ENCODE assay signal across 37 cellular contexts in genomic region chr17:27443491-27443890, GRCh38.
"Had no signal": no experiment of that assay in that cellular context is flagged by ENCODE, and none has a peak within 500 bp of the region (broad histone marks: within the 10 kb centered on the region; RNA-seq: fewer than 3 reads in every experiment).

No MANE protein-coding gene starts in this region.

- H3K27me3 Mint-ChIP-seq: activated T-helper 17 cell treated with anti-CD3 and anti-CD28 coated beads, Interleukin-2, amount 50 U/mL, for 72 hours had no signal

- H3K27me3 ChIP-seq: adrenal gland, body of pancreas, brain microvascular endothelial cell, cardiac muscle cell had no signal

- FAIRE-seq: astrocyte, bronchial epithelial cell, TTC549 had no signal

- ATAC-seq: activated CD8-positive, alpha-beta T cell treated with anti-CD3 and anti-CD28 coated beads for 36 hours; activated naive CD4-positive, alpha-beta T cell treated with anti-CD3 and anti-CD28 coated beads, Interleukin-2, amount 50 U/mL, for 72 hours; activated T-cell treated with anti-CD3 and anti-CD28 coated beads, Interleukin-2, amount 50 U/mL, for 4 hours; activated T-cell treated with anti-CD3 and anti-CD28 coated beads, Interleukin-2, amount 50 U/mL, for 72 hours; activated T-helper 17 cell treated with anti-CD3 and anti-CD28 coated beads, Interleukin-2, amount 50 U/mL, for 72 hours; body of pancreas had no signal

- H3K4me3 ChIP-seq: adrenal gland, body of pancreas, cardiac muscle cell had no signal

- H3K4me3 Mint-ChIP-seq: activated B cell treated with CpG ODN at 0.5 μM for 24 hours; activated CD4-positive, alpha-beta memory T cell treated with anti-CD3 and anti-CD28 coated beads for 36 hours; activated CD4-positive, alpha-beta T cell treated with anti-CD3 and anti-CD28 coated beads, Interleukin-2, amount 10 ng/mL, durations not matched to agents 24 days and 14 days; activated CD8-positive, alpha-beta T cell treated with anti-CD3 and anti-CD28 coated beads for 36 hours; activated naive CD4-positive, alpha-beta T cell treated with anti-CD3 and anti-CD28 coated beads for 36 hours; activated naive CD8-positive, alpha-beta T cell treated with anti-CD3 and anti-CD28 coated beads for 36 hours; activated T-cell treated with anti-CD3 and anti-CD28 coated beads, Interleukin-2, amount 50 U/mL, for 4 hours; activated T-cell treated with anti-CD3 and anti-CD28 coated beads, Interleukin-2, amount 50 U/mL, for 72 hours; activated T-helper 1 cell treated with anti-CD3 and anti-CD28 coated beads, Interleukin-12 subunit alpha, Interleukin-12 subunit beta, Interleukin-2, Interleukin-4 antibody, amounts not matched to agents 30 ng/mL and 10 ng/mL and 1 ng/mL, durations not matched to agents 14 hours and 24 hours and 36 hours; activated T-helper 17 cell treated with anti-CD3 and anti-CD28 coated beads, Interleukin-2, amount 50 U/mL, for 72 hours; central memory CD8-positive, alpha-beta T cell; T-helper 1 cell treated with Interleukin-12 subunit alpha and Interleukin-12 subunit beta and Interleukin-4 antibody, amounts not matched to agents 30 μg/mL and 1 μg/mL, for 36 hours; T-helper 2 cell treated with Interferon-gamma antibody and Interleukin-4, amounts not matched to agents 5 μg/mL and 100 μg/mL, for 36 hours had no signal

- H3K36me3 ChIP-seq: adrenal gland, brain microvascular endothelial cell, cardiac muscle cell had no signal

- H3K4me1 ChIP-seq: body of pancreas had no signal

- H3K27ac ChIP-seq: adrenal gland, body of pancreas, brain microvascular endothelial cell, cardiac muscle cell, VCaP had no signal

- H3K4me1 Mint-ChIP-seq: activated B cell treated with CpG ODN at 0.5 μM for 24 hours; activated naive CD8-positive, alpha-beta T cell treated with anti-CD3 and anti-CD28 coated beads for 36 hours; activated T-helper 17 cell treated with anti-CD3 and anti-CD28 coated beads, Interleukin-2, amount 50 U/mL, for 72 hours; central memory CD8-positive, alpha-beta T cell had no signal

- H3K36me3 Mint-ChIP-seq: activated CD4-positive, alpha-beta memory T cell treated with anti-CD3 and anti-CD28 coated beads for 36 hours; activated naive CD4-positive, alpha-beta T cell treated with anti-CD3 and anti-CD28 coated beads, Interleukin-2, amount 50 U/mL, for 72 hours; activated naive CD8-positive, alpha-beta T cell treated with anti-CD3 and anti-CD28 coated beads for 36 hours had no signal

- H3K27ac Mint-ChIP-seq: activated B cell treated with CpG ODN at 0.5 μM for 24 hours; activated CD4-positive, alpha-beta memory T cell treated with anti-CD3 and anti-CD28 coated beads for 36 hours; activated CD4-positive, alpha-beta T cell treated with anti-CD3 and anti-CD28 coated beads, Interleukin-2, amount 10 ng/mL, durations not matched to agents 24 days and 14 days; activated CD8-positive, alpha-beta T cell treated with anti-CD3 and anti-CD28 coated beads for 36 hours; activated naive CD4-positive, alpha-beta T cell treated with anti-CD3 and anti-CD28 coated beads for 36 hours; activated naive CD4-positive, alpha-beta T cell treated with anti-CD3 and anti-CD28 coated beads, Interleukin-2, amount 50 U/mL, for 72 hours; activated naive CD8-positive, alpha-beta T cell treated with anti-CD3 and anti-CD28 coated beads for 36 hours; activated T-cell treated with anti-CD3 and anti-CD28 coated beads, Interleukin-2, amount 50 U/mL, for 72 hours; activated T-helper 1 cell treated with anti-CD3 and anti-CD28 coated beads, Interleukin-12 subunit alpha, Interleukin-12 subunit beta, Interleukin-2, Interleukin-4 antibody, amounts not matched to agents 30 ng/mL and 10 ng/mL and 1 ng/mL, durations not matched to agents 14 hours and 24 hours and 36 hours; activated T-helper 17 cell treated with anti-CD3 and anti-CD28 coated beads, Interleukin-2, amount 50 U/mL, for 72 hours; T-helper 1 cell treated with Interleukin-12 subunit alpha and Interleukin-12 subunit beta and Interleukin-4 antibody, amounts not matched to agents 30 μg/mL and 1 μg/mL, for 36 hours; T-helper 2 cell treated with Interferon-gamma antibody and Interleukin-4, amounts not matched to agents 5 μg/mL and 100 μg/mL, for 36 hours had no signal

- DNase-seq: activated B cell treated with CpG ODN at 0.5 μM for 24 hours; activated CD4-positive, alpha-beta memory T cell treated with anti-CD3 and anti-CD28 coated beads for 36 hours; activated CD4-positive, alpha-beta T cell treated with anti-CD3 and anti-CD28 coated beads for 4 hours; activated CD4-positive, alpha-beta T cell treated with anti-CD3 and anti-CD28 coated beads, Interleukin-2, amount 10 ng/mL, durations not matched to agents 24 days and 14 days; activated CD4-positive, alpha-beta T cell treated with anti-CD3 and anti-CD28 coated beads, Interleukin-2, amount 50 U/mL, for 1 hour; activated CD4-positive, alpha-beta T cell treated with anti-CD3 and anti-CD28 coated beads, Interleukin-2, amount 50 U/mL, for 4 hours; activated CD4-positive, CD25-positive, alpha-beta regulatory T cell treated with anti-CD3 and anti-CD28 coated beads, Interleukin-2, amount 50 U/mL, for 72 hours; activated CD8-positive, alpha-beta memory T cell treated with anti-CD3 and anti-CD28 coated beads, Interleukin-2, amount 50 U/mL, for 4 hours; activated CD8-positive, alpha-beta T cell treated with anti-CD3 and anti-CD28 coated beads for 36 hours; activated effector memory CD4-positive, alpha-beta T cell treated with anti-CD3 and anti-CD28 coated beads, Interleukin-2, amount 50 U/mL, for 16 hours; activated gamma-delta T cell treated with Interleukin-2 at 50 U/mL for 16 hours; activated naive CD4-positive, alpha-beta T cell; activated naive CD4-positive, alpha-beta T cell treated with anti-CD3 and anti-CD28 coated beads for 36 hours; activated naive CD4-positive, alpha-beta T cell treated with anti-CD3 and anti-CD28 coated beads, Interleukin-2, amount 50 U/mL, for 16 hours; activated naive CD8-positive, alpha-beta T cell treated with anti-CD3 and anti-CD28 coated beads for 36 hours; activated T-cell treated with anti-CD3 and anti-CD28 coated beads for 4 hours; activated T-cell treated with anti-CD3 and anti-CD28 coated beads, Interleukin-2, amount 50 U/mL, for 1 hour; activated T-cell treated with anti-CD3 and anti-CD28 coated beads, Interleukin-2, amount 50 U/mL, for 4 hours; activated T-cell treated with anti-CD3 and anti-CD28 coated beads, Interleukin-2, amount 50 U/mL, for 72 hours; adrenal gland; amniotic stem cell; body of pancreas; brain microvascular endothelial cell; T-helper 1 cell; T-helper 2 cell; T-helper 9 cell had no signal

- H3K9me3 Mint-ChIP-seq: activated B cell treated with CpG ODN at 0.5 μM for 24 hours; activated CD4-positive, alpha-beta memory T cell treated with anti-CD3 and anti-CD28 coated beads for 36 hours; activated CD4-positive, alpha-beta T cell treated with anti-CD3 and anti-CD28 coated beads, Interleukin-2, amount 10 ng/mL, durations not matched to agents 24 days and 14 days; activated CD8-positive, alpha-beta T cell treated with anti-CD3 and anti-CD28 coated beads for 36 hours; activated naive CD4-positive, alpha-beta T cell treated with anti-CD3 and anti-CD28 coated beads for 36 hours; activated naive CD4-positive, alpha-beta T cell treated with anti-CD3 and anti-CD28 coated beads, Interleukin-2, amount 50 U/mL, for 72 hours; activated naive CD8-positive, alpha-beta T cell treated with anti-CD3 and anti-CD28 coated beads for 36 hours; activated T-cell treated with anti-CD3 and anti-CD28 coated beads, Interleukin-2, amount 50 U/mL, for 4 hours; activated T-cell treated with anti-CD3 and anti-CD28 coated beads, Interleukin-2, amount 50 U/mL, for 72 hours; activated T-helper 1 cell treated with anti-CD3 and anti-CD28 coated beads, Interleukin-12 subunit alpha, Interleukin-12 subunit beta, Interleukin-2, Interleukin-4 antibody, amounts not matched to agents 30 ng/mL and 10 ng/mL and 1 ng/mL, durations not matched to agents 14 hours and 24 hours and 36 hours; activated T-helper 17 cell treated with anti-CD3 and anti-CD28 coated beads, Interleukin-2, amount 50 U/mL, for 72 hours; central memory CD8-positive, alpha-beta T cell; T-helper 1 cell treated with Interleukin-12 subunit alpha and Interleukin-12 subunit beta and Interleukin-4 antibody, amounts not matched to agents 30 μg/mL and 1 μg/mL, for 36 hours; T-helper 2 cell treated with Interferon-gamma antibody and Interleukin-4, amounts not matched to agents 5 μg/mL and 100 μg/mL, for 36 hours had no signal

- H3K9me3 ChIP-seq: adrenal gland, body of pancreas had no signal
